Comparison of ENCODE assay signal across 10 cellular contexts in the genomic region with DNA sequence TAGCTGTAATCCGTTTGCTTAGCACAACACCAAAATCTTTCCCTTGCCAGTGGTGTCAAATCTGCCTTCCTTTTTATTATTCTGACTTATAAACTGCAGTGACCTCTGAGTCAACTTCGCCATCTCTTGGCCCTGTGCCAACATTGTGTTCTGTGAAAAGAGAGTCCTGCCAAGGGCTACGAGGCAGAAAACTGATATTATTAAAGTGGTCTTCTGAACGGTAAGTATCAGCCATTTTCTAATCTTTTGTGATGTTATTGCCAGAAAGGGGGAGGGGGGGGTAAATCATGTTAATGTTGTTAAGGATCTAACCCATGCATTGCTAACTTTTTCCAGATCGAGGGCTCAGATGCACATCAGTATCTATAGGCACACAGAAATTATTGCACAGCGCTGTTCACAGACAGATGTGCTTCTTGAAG.
DNase-seq lines count a peak whose midpoint lies in the region; ATAC-seq and TF ChIP-seq lines count a peak whose summit lies in the region.
"Had no signal": no experiment of that assay in that cellular context is flagged by ENCODE, and none has a peak within 500 bp of the region (broad histone marks: within the 10 kb centered on the region; RNA-seq: fewer than 3 reads in every experiment).

No MANE protein-coding gene starts in this region.

- CTCF ChIA-PET in HEK293 (lab: Yijun Ruan, JAX): no interaction called here

- H3K9me3 ChIP-seq in HEK293 (ENCODE audit: control insufficient read depth, insufficient read depth, low read depth, low read length) (no peaks in the 10 kb centered on the region), SJSA1 (replicated peaks) (no peaks in the 10 kb centered on the region)

- TF ChIP-seq CTCF in HEK293 (tag by site-specific recombination; IDR thresholded peaks at IDR 0.05): no peak

- peak; percentile 71 to 72 for DNase-seq in SJSA1 (ENCODE audit: low read depth in 1 of 2, low spot score in 2 of 2)
- peak; percentile 79 for DNase-seq in globus pallidus (ENCODE audit: low spot score)
- peak; percentile 74 for DNase-seq in pons (ENCODE audit: low spot score)
- DNase-seq in 8988T: no peak
- DNase-seq in NCI-H446 treated with DMSO at 0.1 percent for 48 hours (lab: John Stamatoyannopoulos, UW): no peak
- no peak for DNase-seq in NCI-H2029 treated with DMSO at 0.1 percent for 48 hours (lab: John Stamatoyannopoulos, UW)
- DNase-seq: Karpas-422; stimulated activated CD4-positive, alpha-beta T cell treated with anti-CD3 and anti-CD28 coated beads, Interleukin-4, amount 100 ng/mL, for 24 hours had no signal

- no peaks in the 10 kb centered on the region for H3K36me3 ChIP-seq in HEK293 (ENCODE audit: control insufficient read depth in 2 of 2, insufficient read depth in 1 of 2, low read length in 2 of 2)
- H3K36me3 ChIP-seq in SJSA1: no peaks in the 10 kb centered on the region

- H3K27me3 ChIP-seq in SJSA1 (replicated peaks): no peaks in the 10 kb centered on the region

- peaks cover 22% of the 10 kb centered on the region for H3K4me1 ChIP-seq in HEK293 (ENCODE audit: control insufficient read depth, insufficient read depth, low read length)
- H3K4me1 ChIP-seq in SJSA1 (replicated peaks): peaks cover 44% of the 10 kb centered on the region

- no peak for ATAC-seq in GM18870 (IDR thresholded peaks at IDR 0.05; ENCODE audit: unreplicated experiment)

- H3K4me3 ChIP-seq in HEK293 (ENCODE audit: low read depth, low read length) (no peak overlapping the region), SJSA1 (no peak overlapping the region)

- H3K27ac ChIP-seq in HEK293 (ENCODE audit: extremely low read depth, low read depth, low read length): no peak overlapping the region
- H3K27ac ChIP-seq in SJSA1: no peak overlapping the region

- POLR2A ChIA-PET in HEK293 (lab: Yijun Ruan, JAX): no interaction called here

TF ChIP-seq in HEK293, 187 proteins besides CTCF, POLR2A, EP300 and RAD21 (continues in another document):
- TF ChIP-seq ZBTB8A (tag by site-specific recombination; IDR thresholded peaks at IDR 0.05): no peak
- no peak for TF ChIP-seq ZNF529 (tag by site-specific recombination; IDR thresholded peaks at IDR 0.05; ENCODE audit: insufficient replicate concordance)
- TF ChIP-seq ZNF549 (tag by site-specific recombination; IDR thresholded peaks at IDR 0.05): 0 out of 2 replicates have a peak, but pooled peaks have one; percentile 32
- no peak for TF ChIP-seq ZNF157 (tag by site-specific recombination; IDR thresholded peaks at IDR 0.05)
- no peak for TF ChIP-seq SCRT1 (tag by site-specific recombination; IDR thresholded peaks at IDR 0.05; ENCODE audit: borderline replicate concordance)
- TF ChIP-seq ZNF626 (tag by site-specific recombination; IDR thresholded peaks at IDR 0.05): peak; percentile 90; the same call in 1 of the 2 replicates
- no peak for TF ChIP-seq SP3 (tag by site-specific recombination; IDR thresholded peaks at IDR 0.05)
- TF ChIP-seq ZNF324 (tag by site-specific recombination; IDR thresholded peaks at IDR 0.05): no peak
- TF ChIP-seq, protein P1, sequence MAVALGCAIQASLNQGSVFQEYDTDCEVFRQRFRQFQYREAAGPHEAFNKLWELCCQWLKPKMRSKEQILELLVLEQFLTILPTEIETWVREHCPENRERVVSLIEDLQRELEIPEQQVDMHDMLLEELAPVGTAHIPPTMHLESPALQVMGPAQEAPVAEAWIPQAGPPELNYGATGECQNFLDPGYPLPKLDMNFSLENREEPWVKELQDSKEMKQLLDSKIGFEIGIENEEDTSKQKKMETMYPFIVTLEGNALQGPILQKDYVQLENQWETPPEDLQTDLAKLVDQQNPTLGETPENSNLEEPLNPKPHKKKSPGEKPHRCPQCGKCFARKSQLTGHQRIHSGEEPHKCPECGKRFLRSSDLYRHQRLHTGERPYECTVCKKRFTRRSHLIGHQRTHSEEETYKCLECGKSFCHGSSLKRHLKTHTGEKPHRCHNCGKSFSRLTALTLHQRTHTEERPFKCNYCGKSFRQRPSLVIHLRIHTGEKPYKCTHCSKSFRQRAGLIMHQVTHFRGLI (tag by site-specific recombination; IDR thresholded peaks at IDR 0.05): no peak
- no peak for TF ChIP-seq ZNF423 (tag by site-specific recombination; IDR thresholded peaks at IDR 0.05)
- 0 out of 2 replicates have a peak, but pooled peaks have one; percentile 64 for TF ChIP-seq ZNF37A (tag by site-specific recombination; IDR thresholded peaks at IDR 0.05)
- TF ChIP-seq, protein P2, sequence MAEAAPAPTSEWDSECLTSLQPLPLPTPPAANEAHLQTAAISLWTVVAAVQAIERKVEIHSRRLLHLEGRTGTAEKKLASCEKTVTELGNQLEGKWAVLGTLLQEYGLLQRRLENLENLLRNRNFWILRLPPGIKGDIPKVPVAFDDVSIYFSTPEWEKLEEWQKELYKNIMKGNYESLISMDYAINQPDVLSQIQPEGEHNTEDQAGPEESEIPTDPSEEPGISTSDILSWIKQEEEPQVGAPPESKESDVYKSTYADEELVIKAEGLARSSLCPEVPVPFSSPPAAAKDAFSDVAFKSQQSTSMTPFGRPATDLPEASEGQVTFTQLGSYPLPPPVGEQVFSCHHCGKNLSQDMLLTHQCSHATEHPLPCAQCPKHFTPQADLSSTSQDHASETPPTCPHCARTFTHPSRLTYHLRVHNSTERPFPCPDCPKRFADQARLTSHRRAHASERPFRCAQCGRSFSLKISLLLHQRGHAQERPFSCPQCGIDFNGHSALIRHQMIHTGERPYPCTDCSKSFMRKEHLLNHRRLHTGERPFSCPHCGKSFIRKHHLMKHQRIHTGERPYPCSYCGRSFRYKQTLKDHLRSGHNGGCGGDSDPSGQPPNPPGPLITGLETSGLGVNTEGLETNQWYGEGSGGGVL (tag by site-specific recombination; IDR thresholded peaks at IDR 0.05): no peak
- TF ChIP-seq, protein P3, sequence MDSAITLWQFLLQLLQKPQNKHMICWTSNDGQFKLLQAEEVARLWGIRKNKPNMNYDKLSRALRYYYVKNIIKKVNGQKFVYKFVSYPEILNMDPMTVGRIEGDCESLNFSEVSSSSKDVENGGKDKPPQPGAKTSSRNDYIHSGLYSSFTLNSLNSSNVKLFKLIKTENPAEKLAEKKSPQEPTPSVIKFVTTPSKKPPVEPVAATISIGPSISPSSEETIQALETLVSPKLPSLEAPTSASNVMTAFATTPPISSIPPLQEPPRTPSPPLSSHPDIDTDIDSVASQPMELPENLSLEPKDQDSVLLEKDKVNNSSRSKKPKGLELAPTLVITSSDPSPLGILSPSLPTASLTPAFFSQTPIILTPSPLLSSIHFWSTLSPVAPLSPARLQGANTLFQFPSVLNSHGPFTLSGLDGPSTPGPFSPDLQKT (IDR thresholded peaks at IDR 0.05; ENCODE audit: borderline replicate concordance, low read depth, low read length): no peak
- TF ChIP-seq ZNF24 (tag by site-specific recombination; IDR thresholded peaks at IDR 0.05): no peak
- TF ChIP-seq, protein P4, sequence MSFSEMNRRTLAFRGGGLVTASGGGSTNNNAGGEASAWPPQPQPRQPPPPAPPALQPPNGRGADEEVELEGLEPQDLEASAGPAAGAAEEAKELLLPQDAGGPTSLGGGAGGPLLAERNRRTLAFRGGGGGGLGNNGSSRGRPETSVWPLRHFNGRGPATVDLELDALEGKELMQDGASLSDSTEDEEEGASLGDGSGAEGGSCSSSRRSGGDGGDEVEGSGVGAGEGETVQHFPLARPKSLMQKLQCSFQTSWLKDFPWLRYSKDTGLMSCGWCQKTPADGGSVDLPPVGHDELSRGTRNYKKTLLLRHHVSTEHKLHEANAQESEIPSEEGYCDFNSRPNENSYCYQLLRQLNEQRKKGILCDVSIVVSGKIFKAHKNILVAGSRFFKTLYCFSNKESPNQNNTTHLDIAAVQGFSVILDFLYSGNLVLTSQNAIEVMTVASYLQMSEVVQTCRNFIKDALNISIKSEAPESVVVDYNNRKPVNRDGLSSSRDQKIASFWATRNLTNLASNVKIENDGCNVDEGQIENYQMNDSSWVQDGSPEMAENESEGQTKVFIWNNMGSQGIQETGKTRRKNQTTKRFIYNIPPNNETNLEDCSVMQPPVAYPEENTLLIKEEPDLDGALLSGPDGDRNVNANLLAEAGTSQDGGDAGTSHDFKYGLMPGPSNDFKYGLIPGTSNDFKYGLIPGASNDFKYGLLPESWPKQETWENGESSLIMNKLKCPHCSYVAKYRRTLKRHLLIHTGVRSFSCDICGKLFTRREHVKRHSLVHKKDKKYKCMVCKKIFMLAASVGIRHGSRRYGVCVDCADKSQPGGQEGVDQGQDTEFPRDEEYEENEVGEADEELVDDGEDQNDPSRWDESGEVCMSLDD (tag by site-specific recombination; IDR thresholded peaks at IDR 0.05): no peak
- peak; percentile 86 for TF ChIP-seq ZNF660 (tag by site-specific recombination; IDR thresholded peaks at IDR 0.05)
- TF ChIP-seq ZNF792 (tag by site-specific recombination; IDR thresholded peaks at IDR 0.05): no peak
- TF ChIP-seq ZBTB7A (tag by site-specific recombination; IDR thresholded peaks at IDR 0.05; ENCODE audit: low read depth): no peak
- TF ChIP-seq, protein P5, sequence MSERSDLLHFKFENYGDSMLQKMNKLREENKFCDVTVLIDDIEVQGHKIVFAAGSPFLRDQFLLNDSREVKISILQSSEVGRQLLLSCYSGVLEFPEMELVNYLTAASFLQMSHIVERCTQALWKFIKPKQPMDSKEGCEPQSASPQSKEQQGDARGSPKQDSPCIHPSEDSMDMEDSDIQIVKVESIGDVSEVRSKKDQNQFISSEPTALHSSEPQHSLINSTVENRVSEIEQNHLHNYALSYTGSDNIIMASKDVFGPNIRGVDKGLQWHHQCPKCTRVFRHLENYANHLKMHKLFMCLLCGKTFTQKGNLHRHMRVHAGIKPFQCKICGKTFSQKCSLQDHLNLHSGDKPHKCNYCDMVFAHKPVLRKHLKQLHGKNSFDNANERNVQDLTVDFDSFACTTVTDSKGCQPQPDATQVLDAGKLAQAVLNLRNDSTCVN (tag by site-specific recombination; optimal IDR thresholded peaks at IDR 0.05): no peak
- TF ChIP-seq, protein P6, sequence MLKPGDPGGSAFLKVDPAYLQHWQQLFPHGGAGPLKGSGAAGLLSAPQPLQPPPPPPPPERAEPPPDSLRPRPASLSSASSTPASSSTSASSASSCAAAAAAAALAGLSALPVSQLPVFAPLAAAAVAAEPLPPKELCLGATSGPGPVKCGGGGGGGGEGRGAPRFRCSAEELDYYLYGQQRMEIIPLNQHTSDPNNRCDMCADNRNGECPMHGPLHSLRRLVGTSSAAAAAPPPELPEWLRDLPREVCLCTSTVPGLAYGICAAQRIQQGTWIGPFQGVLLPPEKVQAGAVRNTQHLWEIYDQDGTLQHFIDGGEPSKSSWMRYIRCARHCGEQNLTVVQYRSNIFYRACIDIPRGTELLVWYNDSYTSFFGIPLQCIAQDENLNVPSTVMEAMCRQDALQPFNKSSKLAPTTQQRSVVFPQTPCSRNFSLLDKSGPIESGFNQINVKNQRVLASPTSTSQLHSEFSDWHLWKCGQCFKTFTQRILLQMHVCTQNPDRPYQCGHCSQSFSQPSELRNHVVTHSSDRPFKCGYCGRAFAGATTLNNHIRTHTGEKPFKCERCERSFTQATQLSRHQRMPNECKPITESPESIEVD (tag by site-specific recombination; IDR thresholded peaks at IDR 0.05): peak; percentile 42; the same call in 1 of the 2 replicates

Comparison
In these comparisons a context has a peak if more than half of its experiments do, and no peak if none do; other contexts are left out.
1. DNase-seq: peak in SJSA1 (2 of 2), globus pallidus (single experiment) and pons (single experiment); none in 8988T (single experiment), NCI-H446 treated with DMSO at 0.1 percent for 48 hours (single experiment) and NCI-H2029 treated with DMSO at 0.1 percent for 48 hours (single experiment).